In genomic region chr5:123540534-123540933, GRCh38 we compare ENCODE assay signal across 9 cellular contexts.
"Had no signal": no experiment of that assay in that cellular context is flagged by ENCODE, and none has a peak within 500 bp of the region (broad histone marks: within the 10 kb centered on the region; RNA-seq: fewer than 3 reads in every experiment).

No MANE protein-coding gene starts in this region.

- ATAC-seq: HCT116 had no signal

- H3K27me3 Mint-ChIP-seq: IgD-negative memory B cell had no signal

- H3K36me3 ChIP-seq: HAP-1 had no signal

- H3K27ac ChIP-seq: GM23248 had no signal

- H3K4me3 Mint-ChIP-seq: HFFc6 had no signal

- H2AFZ ChIP-seq: GM23248 had no signal

- H3K9ac ChIP-seq: GM23248 had no signal

- H3K9me3 ChIP-seq: HAP-1 had no signal

- DNase-seq: GM23248, GOT3, H7, HFFc6, KBM-7 had no signal

- FAIRE-seq: HTR-8/SVneo had no signal

- H3K27ac Mint-ChIP-seq: HFFc6 had no signal

- H3K9me3 Mint-ChIP-seq: HFFc6, IgD-negative memory B cell had no signal

- H3K4me3 ChIP-seq: GM23248, HAP-1 had no signal
